Comparison of ENCODE assay signal across 8 cellular contexts in the genomic region with DNA sequence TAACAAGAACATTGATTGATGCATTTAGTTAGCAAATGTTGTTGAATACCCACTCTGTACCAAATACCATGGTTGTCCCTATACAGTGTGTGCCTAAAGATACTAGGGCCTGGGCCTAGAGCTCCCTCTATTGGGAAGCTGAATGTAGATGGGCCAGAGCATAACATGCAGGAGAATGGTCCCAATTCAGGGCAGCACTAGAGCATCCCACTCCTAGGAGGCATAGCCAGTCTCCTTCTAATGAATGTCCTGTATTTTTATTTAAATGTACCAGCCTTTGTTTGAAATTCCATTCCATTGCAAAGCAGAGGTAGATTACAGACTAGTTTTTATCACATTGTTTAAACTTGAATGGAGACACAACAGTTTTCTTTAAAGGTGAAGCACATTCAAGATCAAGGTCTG.
DNase-seq lines count a peak whose midpoint lies in the region; ATAC-seq, FAIRE-seq and TF ChIP-seq lines count a peak whose summit lies in the region.

No MANE protein-coding gene starts in this region.

- no TSS peak for BruUV-seq in endothelial cell of umbilical vein (replicated peaks; lab: Mats Ljungman, UMichigan)

- POLR2A ChIA-PET in HEK293T (lab: Yijun Ruan, JAX): no interaction called here
- POLR2A ChIA-PET in T-cell (lab: Charles Lee): no interaction called here
- POLR2A ChIA-PET in endothelial cell of umbilical vein (lab: Charles Lee): interaction anchor here (1.0 to 1.6 kb wide), 2 partner anchors 152 to 155 kb away, joined by 5 read pairs; partner anchors contain the start of gene CRIM1

- TF ChIP-seq EP300 in tibial nerve (IDR thresholded peaks at IDR 0.05): no peak

- H3K9ac ChIP-seq in endothelial cell of umbilical vein (replicated peaks; ENCODE audit: extremely low read depth, insufficient read depth, low read length): no peak overlapping the region

- DNase-seq in ACHN (peak; percentile 66), HEK293T (ENCODE audit: extremely low spot score) (peak; percentile 63), LoVo (ENCODE audit: low spot score) (peak; percentile 43), T-cell (peak in 14 of 34 experiments; percentile 2 to 29 (median 7)), endothelial cell of umbilical vein (ENCODE audit: low read depth, low spot score) (peak; percentile 64), mucosa of descending colon (peak in 1 of 3 donors; percentile 73), tibial nerve (ENCODE audit: low spot score in 2 of 2) (peak in 1 of 2 donors; percentile 66)

- dilution Hi-C loops in endothelial cell of umbilical vein (cut with MboI; ENCODE audit: extremely low pct_ligation_motif_present, low sequenced_read_pairs): loop anchor here (25.0 kb wide), 1 partner anchor 155 kb away; no protein-coding TSS in a partner anchor

- H3K9me1 ChIP-seq in endothelial cell of umbilical vein (replicated peaks; ENCODE audit: control insufficient read depth, extremely low read depth, insufficient read depth, low read length): no peaks in the 10 kb centered on the region

- H3K4me1 Mint-ChIP-seq in T-cell: no peaks in the 10 kb centered on the region

- TF ChIP-seq POLR2A in endothelial cell of umbilical vein (IDR thresholded peaks at IDR 0.05; ENCODE audit: low read depth, low read length): no peak
- no peak for TF ChIP-seq POLR2A in tibial nerve (IDR thresholded peaks at IDR 0.05)

- H3K36me3 Mint-ChIP-seq in T-cell: no peaks in the 10 kb centered on the region

- no peaks in the 10 kb centered on the region for H3K27me3 ChIP-seq in endothelial cell of umbilical vein (ENCODE audit: control insufficient read depth in 2 of 2, insufficient read depth in 2 of 2, low read length in 2 of 2)
- no peaks in the 10 kb centered on the region for H3K27me3 ChIP-seq in tibial nerve

- no peaks in the 10 kb centered on the region for H3K9me3 Mint-ChIP-seq in T-cell

- H2AFZ ChIP-seq in endothelial cell of umbilical vein (ENCODE audit: low read depth, low read length): no peak overlapping the region

- H4K20me1 ChIP-seq in endothelial cell of umbilical vein (replicated peaks; ENCODE audit: control insufficient read depth, extremely low read depth, insufficient read depth, low read length): no peaks in the 10 kb centered on the region

- FAIRE-seq in endothelial cell of umbilical vein (lab: Jason Lieb, UNC): peak; percentile 78

- H3K4me3 ChIP-seq in endothelial cell of umbilical vein (replicated peaks in 1 of 3; ENCODE audit: insufficient read depth in 1 of 3, low read depth in 1 of 3, low read length in 3 of 3) (no peak overlapping the region), mucosa of descending colon (no peak overlapping the region), tibial nerve (no peak overlapping the region)

- no peaks in the 10 kb centered on the region for H3K9me3 ChIP-seq in endothelial cell of umbilical vein (replicated peaks; ENCODE audit: control insufficient read depth, insufficient read depth, low read length)
- H3K9me3 ChIP-seq in mucosa of descending colon: no peaks in the 10 kb centered on the region
- no peaks in the 10 kb centered on the region for H3K9me3 ChIP-seq in tibial nerve

- in situ Hi-C loops in ACHN (cut with HindIII; ENCODE audit: low pct_ligation_motif_present, low pct_unique_long_range_greater_than_20kb, low sequenced_read_pairs): no loop called here

- H3K27ac Mint-ChIP-seq in T-cell: no peak overlapping the region

- no peaks in the 10 kb centered on the region for H3K4me1 ChIP-seq in endothelial cell of umbilical vein (ENCODE audit: control insufficient read depth, extremely low read depth, insufficient read depth, low read length)
- H3K4me1 ChIP-seq in mucosa of descending colon (ENCODE audit: low read depth): no peaks in the 10 kb centered on the region
- no peaks in the 10 kb centered on the region for H3K4me1 ChIP-seq in tibial nerve

- intact Hi-C loops in endothelial cell of umbilical vein (cut with micrococcal nuclease): loop anchor here (1.0 to 5.0 kb wide), 2 partner anchors 135 to 155 kb away; no protein-coding TSS in a partner anchor
- intact Hi-C loops in mucosa of descending colon (cut with DNase I, micrococcal nuclease): loop anchor here in 1 of 2 donors (10.0 kb wide), 1 partner anchor 153 kb away; the partner anchor contains the start of gene CRIM1

- peaks cover 30 to 48% of the 10 kb centered on the region in 2 experiments for H3K36me3 ChIP-seq in endothelial cell of umbilical vein (ENCODE audit: control insufficient read depth in 2 of 2, extremely low read depth in 1 of 2, insufficient read depth in 2 of 2, low read length in 2 of 2)
- no peaks in the 10 kb centered on the region for H3K36me3 ChIP-seq in mucosa of descending colon (ENCODE audit: low read depth)
- H3K36me3 ChIP-seq in tibial nerve: peaks cover 0 to 53% (median 0%) of the 10 kb centered on the region in 3 donors

- no peak overlapping the region for H3K4me3 Mint-ChIP-seq in T-cell

- H3K4me2 ChIP-seq in endothelial cell of umbilical vein (ENCODE audit: insufficient read depth, low read length): no peak overlapping the region

- peaks cover 50% of the 10 kb centered on the region for H3K79me2 ChIP-seq in endothelial cell of umbilical vein (ENCODE audit: control insufficient read depth, insufficient read depth, low read length)

- CTCF ChIA-PET in HEK293T (lab: Yijun Ruan, JAX): interaction anchor here (0.6 to 2.4 kb wide), 7 partner anchors 16 to 1268 kb away, joined by 3 to 6 read pairs (median 5); no protein-coding TSS in a partner anchor
- CTCF ChIA-PET in T-cell (lab: Charles Lee): no interaction called here
- CTCF ChIA-PET in endothelial cell of umbilical vein (lab: Charles Lee): interaction anchor here (0.6 to 2.5 kb wide), 14 partner anchors 9 to 278 kb away, joined by 3 to 35 read pairs (median 4); no protein-coding TSS in a partner anchor

- TF ChIP-seq CTCF in GM12872 (IDR thresholded peaks at IDR 0.05; ENCODE audit: insufficient read depth, low read depth, low read length) (peak; percentile 79), endothelial cell of umbilical vein (IDR thresholded peaks at IDR 0.05; ENCODE audit: extremely low read depth in 1 of 2, insufficient read depth in 1 of 2, low read depth in 1 of 2, low read length in 2 of 2) (peak; percentile 68 to 75), mucosa of descending colon (IDR thresholded peaks at IDR 0.05) (peak; percentile 44), tibial nerve (IDR thresholded peaks at IDR 0.05) (peak; percentile 43 to 67 (median 59))

- H3K27me3 Mint-ChIP-seq in T-cell: no peaks in the 10 kb centered on the region

- H3K27ac ChIP-seq in endothelial cell of umbilical vein (ENCODE audit: insufficient read depth, low read depth, low read length) (no peak overlapping the region), tibial nerve (no peak overlapping the region)

- ATAC-seq in T-cell (replicated peaks in 1 of 4) (peak in 3 of 4 experiments; percentile 55 to 69 (median 56)), mucosa of descending colon (peak; percentile 88)

TF ChIP-seq in HEK293T, 16 proteins besides CTCF, POLR2A, EP300 and RAD21:
- TF ChIP-seq ZNF384 (IDR thresholded peaks at IDR 0.05) (no peak), ELF4 (IDR thresholded peaks at IDR 0.05) (no peak), FOXM1 (IDR thresholded peaks at IDR 0.05; ENCODE audit: borderline replicate concordance) (no peak), LEF1 (IDR thresholded peaks at IDR 0.05; ENCODE audit: borderline replicate concordance) (no peak), NFRKB (IDR thresholded peaks at IDR 0.05) (no peak), L3MBTL2 (conservative IDR thresholded peaks at IDR 0.05) (no peak), CTBP1 (IDR thresholded peaks at IDR 0.05; ENCODE audit: borderline replicate concordance) (no peak), FOXA1 (IDR thresholded peaks at IDR 0.05) (no peak), ARNT (IDR thresholded peaks at IDR 0.05) (no peak), SP1 (IDR thresholded peaks at IDR 0.05) (no peak)
- TF ChIP-seq, protein P1, sequence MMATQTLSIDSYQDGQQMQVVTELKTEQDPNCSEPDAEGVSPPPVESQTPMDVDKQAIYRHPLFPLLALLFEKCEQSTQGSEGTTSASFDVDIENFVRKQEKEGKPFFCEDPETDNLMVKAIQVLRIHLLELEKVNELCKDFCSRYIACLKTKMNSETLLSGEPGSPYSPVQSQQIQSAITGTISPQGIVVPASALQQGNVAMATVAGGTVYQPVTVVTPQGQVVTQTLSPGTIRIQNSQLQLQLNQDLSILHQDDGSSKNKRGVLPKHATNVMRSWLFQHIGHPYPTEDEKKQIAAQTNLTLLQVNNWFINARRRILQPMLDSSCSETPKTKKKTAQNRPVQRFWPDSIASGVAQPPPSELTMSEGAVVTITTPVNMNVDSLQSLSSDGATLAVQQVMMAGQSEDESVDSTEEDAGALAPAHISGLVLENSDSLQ (IDR thresholded peaks at IDR 0.05): no peak

TF ChIP-seq in endothelial cell of umbilical vein, 7 proteins besides CTCF, POLR2A, EP300 and RAD21:
- no peak for TF ChIP-seq EZH2 (IDR thresholded peaks at IDR 0.05; ENCODE audit: borderline replicate concordance, low read depth, low read length, severe bottlenecking)
- no peak for TF ChIP-seq MAX (IDR thresholded peaks at IDR 0.05; ENCODE audit: insufficient read depth, insufficient read length)
- TF ChIP-seq JUN (IDR thresholded peaks at IDR 0.05; ENCODE audit: borderline replicate concordance, insufficient read depth, insufficient read length, low read depth): no peak
- no peak for TF ChIP-seq MYC (IDR thresholded peaks at IDR 0.05; ENCODE audit: low read depth, low read length)
- no peak for TF ChIP-seq GATA2 (IDR thresholded peaks at IDR 0.05; ENCODE audit: insufficient read depth, insufficient read length, low read depth, low read length)
- no peak for TF ChIP-seq FOS (IDR thresholded peaks at IDR 0.05; ENCODE audit: borderline replicate concordance, insufficient read depth, low read length)
- no peak for TF ChIP-seq POLR2AphosphoS5 (IDR thresholded peaks at IDR 0.05; ENCODE audit: insufficient read depth, low read depth, low read length)

Comparison
In these comparisons a context has a peak if more than half of its experiments do, and no peak if none do; other contexts are left out.
1. CTCF ChIA-PET loops: an anchor here in HEK293T (0.6 to 2.4 kb wide) and endothelial cell of umbilical vein (0.6 to 2.5 kb wide); none called in T-cell.